In the genomic region with DNA sequence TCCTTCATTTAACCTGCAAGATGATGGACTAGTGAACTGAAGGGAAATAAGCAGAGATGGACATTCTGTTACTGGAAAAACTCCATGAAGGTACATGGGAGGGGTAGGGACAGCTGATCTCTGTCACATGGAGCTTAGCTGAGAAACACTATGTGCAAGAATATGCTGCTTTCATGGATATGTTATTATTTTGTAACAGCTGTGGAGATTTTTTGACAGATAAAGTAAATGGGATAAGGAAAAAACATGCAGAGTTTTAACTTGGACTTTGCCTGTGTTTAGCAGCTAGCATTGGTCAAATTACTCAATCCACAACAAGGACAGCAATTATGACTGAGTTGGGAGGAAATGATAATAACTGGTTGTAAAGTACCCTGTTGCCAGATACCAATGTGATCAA, we compare ENCODE assay signal across 1 cellular context.
TF ChIP-seq lines count a peak whose summit lies in the region.

No MANE protein-coding gene starts in this region.

TF ChIP-seq in GM23338, 12 proteins besides CTCF, POLR2A, EP300 and RAD21:
- TF ChIP-seq, protein P1, sequence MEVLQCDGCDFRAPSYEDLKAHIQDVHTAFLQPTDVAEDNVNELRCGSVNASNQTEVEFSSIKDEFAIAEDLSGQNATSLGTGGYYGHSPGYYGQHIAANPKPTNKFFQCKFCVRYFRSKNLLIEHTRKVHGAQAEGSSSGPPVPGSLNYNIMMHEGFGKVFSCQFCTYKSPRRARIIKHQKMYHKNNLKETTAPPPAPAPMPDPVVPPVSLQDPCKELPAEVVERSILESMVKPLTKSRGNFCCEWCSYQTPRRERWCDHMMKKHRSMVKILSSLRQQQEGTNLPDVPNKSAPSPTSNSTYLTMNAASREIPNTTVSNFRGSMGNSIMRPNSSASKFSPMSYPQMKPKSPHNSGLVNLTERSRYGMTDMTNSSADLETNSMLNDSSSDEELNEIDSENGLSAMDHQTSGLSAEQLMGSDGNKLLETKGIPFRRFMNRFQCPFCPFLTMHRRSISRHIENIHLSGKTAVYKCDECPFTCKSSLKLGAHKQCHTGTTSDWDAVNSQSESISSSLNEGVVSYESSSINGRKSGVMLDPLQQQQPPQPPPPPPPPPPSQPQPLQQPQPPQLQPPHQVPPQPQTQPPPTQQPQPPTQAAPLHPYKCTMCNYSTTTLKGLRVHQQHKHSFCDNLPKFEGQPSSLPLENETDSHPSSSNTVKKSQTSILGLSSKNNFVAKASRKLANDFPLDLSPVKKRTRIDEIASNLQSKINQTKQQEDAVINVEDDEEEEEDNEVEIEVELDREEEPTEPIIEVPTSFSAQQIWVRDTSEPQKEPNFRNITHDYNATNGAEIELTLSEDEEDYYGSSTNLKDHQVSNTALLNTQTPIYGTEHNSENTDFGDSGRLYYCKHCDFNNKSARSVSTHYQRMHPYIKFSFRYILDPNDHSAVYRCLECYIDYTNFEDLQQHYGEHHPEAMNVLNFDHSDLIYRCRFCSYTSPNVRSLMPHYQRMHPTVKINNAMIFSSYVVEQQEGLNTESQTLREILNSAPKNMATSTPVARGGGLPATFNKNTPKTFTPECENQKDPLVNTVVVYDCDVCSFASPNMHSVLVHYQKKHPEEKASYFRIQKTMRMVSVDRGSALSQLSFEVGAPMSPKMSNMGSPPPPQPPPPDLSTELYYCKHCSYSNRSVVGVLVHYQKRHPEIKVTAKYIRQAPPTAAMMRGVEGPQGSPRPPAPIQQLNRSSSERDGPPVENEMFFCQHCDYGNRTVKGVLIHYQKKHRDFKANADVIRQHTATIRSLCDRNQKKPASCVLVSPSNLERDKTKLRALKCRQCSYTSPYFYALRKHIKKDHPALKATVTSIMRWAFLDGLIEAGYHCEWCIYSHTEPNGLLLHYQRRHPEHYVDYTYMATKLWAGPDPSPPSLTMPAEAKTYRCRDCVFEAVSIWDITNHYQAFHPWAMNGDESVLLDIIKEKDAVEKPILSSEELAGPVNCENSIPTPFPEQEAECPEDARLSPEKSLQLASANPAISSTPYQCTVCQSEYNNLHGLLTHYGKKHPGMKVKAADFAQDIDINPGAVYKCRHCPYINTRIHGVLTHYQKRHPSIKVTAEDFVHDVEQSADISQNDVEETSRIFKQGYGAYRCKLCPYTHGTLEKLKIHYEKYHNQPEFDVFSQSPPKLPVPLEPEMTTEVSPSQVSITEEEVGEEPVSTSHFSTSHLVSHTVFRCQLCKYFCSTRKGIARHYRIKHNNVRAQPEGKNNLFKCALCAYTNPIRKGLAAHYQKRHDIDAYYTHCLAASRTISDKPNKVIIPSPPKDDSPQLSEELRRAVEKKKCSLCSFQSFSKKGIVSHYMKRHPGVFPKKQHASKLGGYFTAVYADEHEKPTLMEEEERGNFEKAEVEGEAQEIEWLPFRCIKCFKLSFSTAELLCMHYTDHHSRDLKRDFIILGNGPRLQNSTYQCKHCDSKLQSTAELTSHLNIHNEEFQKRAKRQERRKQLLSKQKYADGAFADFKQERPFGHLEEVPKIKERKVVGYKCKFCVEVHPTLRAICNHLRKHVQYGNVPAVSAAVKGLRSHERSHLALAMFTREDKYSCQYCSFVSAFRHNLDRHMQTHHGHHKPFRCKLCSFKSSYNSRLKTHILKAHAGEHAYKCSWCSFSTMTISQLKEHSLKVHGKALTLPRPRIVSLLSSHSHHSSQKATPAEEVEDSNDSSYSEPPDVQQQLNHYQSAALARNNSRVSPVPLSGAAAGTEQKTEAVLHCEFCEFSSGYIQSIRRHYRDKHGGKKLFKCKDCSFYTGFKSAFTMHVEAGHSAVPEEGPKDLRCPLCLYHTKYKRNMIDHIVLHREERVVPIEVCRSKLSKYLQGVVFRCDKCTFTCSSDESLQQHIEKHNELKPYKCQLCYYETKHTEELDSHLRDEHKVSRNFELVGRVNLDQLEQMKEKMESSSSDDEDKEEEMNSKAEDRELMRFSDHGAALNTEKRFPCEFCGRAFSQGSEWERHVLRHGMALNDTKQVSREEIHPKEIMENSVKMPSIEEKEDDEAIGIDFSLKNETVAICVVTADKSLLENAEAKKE (CRISPR knock-in tag; IDR thresholded peaks at IDR 0.05) = no peak
- TF ChIP-seq EZH2phosphoT487 (IDR thresholded peaks at IDR 0.05; ENCODE audit: unreplicated experiment) (no peak), CREB1 (CRISPR knock-in tag; IDR thresholded peaks at IDR 0.05; ENCODE audit: low read depth) (no peak), ZNF114 (CRISPR knock-in tag; IDR thresholded peaks at IDR 0.05) (no peak), ETS1 (IDR thresholded peaks at IDR 0.05) (no peak)
